30 cellular contexts compared by ENCODE assay signal in genomic region chr3:4614070-4614469, GRCh38.
"Had no signal": no experiment of that assay in that cellular context is flagged by ENCODE, and none has a peak within 500 bp of the region (broad histone marks: within the 10 kb centered on the region; RNA-seq: fewer than 3 reads in every experiment).

No MANE protein-coding gene starts in this region.

- H3K9me3 Mint-ChIP-seq: effector memory CD8-positive, alpha-beta T cell; immature natural killer cell; mesothelial cell of epicardium; naive B cell; natural killer cell treated with Interleukin-12 subunit alpha and Interleukin-12 subunit beta and Interleukin-15 and Interleukin-18, amount 100 ng/mL, for 72 hours; neural progenitor cell; stimulated activated naive CD8-positive, alpha-beta T cell treated with anti-CD3 and anti-CD28 coated beads, Interleukin-15, Interleukin-2, amounts not matched to agents 100 ng/mL and 50 ng/mL, for 24 hours had no signal

- H3K27me3 ChIP-seq: esophagus squamous epithelium, neural progenitor cell, tibial nerve, upper lobe of left lung had no signal

- H2AFZ ChIP-seq: neural progenitor cell, parathyroid adenoma had no signal

- H3K36me3 ChIP-seq: esophagus squamous epithelium, neural progenitor cell, thoracic aorta, tibial nerve, upper lobe of left lung had no signal

- H3K9me3 ChIP-seq: esophagus squamous epithelium, mucosa of descending colon, thoracic aorta, tibial nerve, upper lobe of left lung had no signal

- H3K4me3 ChIP-seq: esophagus squamous epithelium, mucosa of descending colon, neural progenitor cell, smooth muscle cell, thoracic aorta, tibial nerve, upper lobe of left lung had no signal

- H3K27ac Mint-ChIP-seq: effector memory CD8-positive, alpha-beta T cell; immature natural killer cell; mesothelial cell of epicardium; natural killer cell treated with Interleukin-12 subunit alpha and Interleukin-12 subunit beta and Interleukin-15 and Interleukin-18, amount 100 ng/mL, for 72 hours; neural progenitor cell; progenitor cell of endocrine pancreas; stimulated activated naive CD8-positive, alpha-beta T cell treated with anti-CD3 and anti-CD28 coated beads, Interleukin-15, Interleukin-2, amounts not matched to agents 100 ng/mL and 50 ng/mL, for 24 hours had no signal

- H3K4me1 Mint-ChIP-seq: mesothelial cell of epicardium, neural progenitor cell had no signal

- H3K4me1 ChIP-seq: esophagus squamous epithelium, neural progenitor cell, tibial nerve, upper lobe of left lung had no signal

- H3K4me3 Mint-ChIP-seq: effector memory CD8-positive, alpha-beta T cell; immature natural killer cell; mesothelial cell of epicardium; naive B cell; natural killer cell treated with Interleukin-12 subunit alpha and Interleukin-12 subunit beta and Interleukin-15 and Interleukin-18, amount 100 ng/mL, for 72 hours; neural progenitor cell; stimulated activated naive B cell treated with anti-CD40 and anti-IgM and Interleukin-4, amounts not matched to agents 10 μg/mL and 1 μg/mL and 100 μg/mL, for 72 hours; stimulated activated naive CD8-positive, alpha-beta T cell treated with anti-CD3 and anti-CD28 coated beads, Interleukin-15, Interleukin-2, amounts not matched to agents 100 ng/mL and 50 ng/mL, for 24 hours had no signal

- FAIRE-seq: endometrium, frontal cortex, urothelium cell line had no signal

- H3K27ac ChIP-seq: esophagus squamous epithelium, neural progenitor cell, parathyroid adenoma, thoracic aorta, tibial nerve, upper lobe of left lung had no signal

- H3K36me3 Mint-ChIP-seq: immature natural killer cell; mesothelial cell of epicardium; natural killer cell treated with Interleukin-12 subunit alpha and Interleukin-12 subunit beta and Interleukin-15 and Interleukin-18, amount 100 ng/mL, for 72 hours; neural progenitor cell had no signal

- ATAC-seq: effector memory CD8-positive, alpha-beta T cell; left colon; left ventricle myocardium superior; mucosa of descending colon; natural killer cell treated with Interleukin-12 subunit alpha and Interleukin-12 subunit beta and Interleukin-15 and Interleukin-18, amount 100 ng/mL, for 72 hours; sciatic nerve; stimulated activated naive B cell treated with anti-CD40 and anti-IgM and Interleukin-4, amounts not matched to agents 10 μg/mL and 1 μg/mL and 100 μg/mL, for 72 hours had no signal

- H3K27me3 Mint-ChIP-seq: effector memory CD8-positive, alpha-beta T cell; naive B cell; natural killer cell treated with Interleukin-12 subunit alpha and Interleukin-12 subunit beta and Interleukin-15 and Interleukin-18, amount 100 ng/mL, for 72 hours; stimulated activated naive B cell treated with anti-CD40 and anti-IgM and Interleukin-4, amounts not matched to agents 10 μg/mL and 1 μg/mL and 100 μg/mL, for 72 hours; stimulated activated naive CD8-positive, alpha-beta T cell treated with anti-CD3 and anti-CD28 coated beads, Interleukin-15, Interleukin-2, amounts not matched to agents 100 ng/mL and 50 ng/mL, for 24 hours had no signal

- DNase-seq: cortex of kidney; effector memory CD8-positive, alpha-beta T cell; erythroblast; esophagus squamous epithelium; hypothalamus; immature natural killer cell; islet precursor cell; kidney glomerular epithelial cell; left colon; left ventricle myocardium superior; mesenchymal stem cell; mucosa of descending colon; naive B cell; stimulated activated CD4-positive, alpha-beta T cell treated with anti-CD3 and anti-CD28 coated beads, Interleukin-2, amount 100 ng/mL, for 24 hours; stimulated activated CD4-positive, alpha-beta T cell treated with anti-CD3 and anti-CD28 coated beads, Interleukin-4, amount 100 ng/mL, for 24 hours; stimulated activated naive B cell treated with anti-CD40 and anti-IgM and Interleukin-4, amounts not matched to agents 10 μg/mL and 1 μg/mL and 100 μg/mL, for 72 hours; upper lobe of left lung had no signal

- H3K9ac ChIP-seq: neural progenitor cell, parathyroid adenoma had no signal

- H3K4me2 ChIP-seq: neural progenitor cell, smooth muscle cell had no signal
